ENCODE assay signal across 28 cellular contexts in genomic region chr7:23336799-23337283, GRCh38.
"Had no signal": no experiment of that assay in that cellular context is flagged by ENCODE, and none has a peak within 500 bp of the region (broad histone marks: within the 10 kb centered on the region; RNA-seq: fewer than 3 reads in every experiment).

No MANE protein-coding gene starts in this region.

- H3K27ac Mint-ChIP-seq: IgD-negative memory B cell, T-cell had no signal

- H3K27ac ChIP-seq: HL-60, KMS-11, Peyer's patch had no signal

- H3K4me1 Mint-ChIP-seq: IgD-negative memory B cell, T-cell had no signal

- H3K36me3 Mint-ChIP-seq: IgD-negative memory B cell had no signal

- DNase-seq: Kasumi-1, MM.1S, MV-4-11, NCI-H1048, NCI-H1105, NCI-H1417 treated with DMSO at 0.1 percent for 48 hours, NCI-H146, NCI-H1694 treated with DMSO at 0.1 percent for 48 hours, NCI-H1930, NCI-H2081, NCI-H2107, NCI-H2171, NCI-H226, NCI-H446, NCI-H510A, NCI-H524 treated with DMSO at 0.1 percent for 48 hours, NCI-H69, NCI-H774, PC-3, Peyer's patch, RPMI8226, SHP77, SK-N-SH, SW 1271, T-cell had no signal

- H3K4me3 Mint-ChIP-seq: IgD-negative memory B cell, T-cell had no signal

- H3K9me3 Mint-ChIP-seq: T-cell had no signal
